ENCODE assay signal across 12 cellular contexts in genomic region chrX:82208976-82209375, GRCh38.
DNase-seq lines count a peak whose midpoint lies in the region; ATAC-seq lines count a peak whose summit lies in the region.
"Had no signal": no experiment of that assay in that cellular context is flagged by ENCODE, and none has a peak within 500 bp of the region (broad histone marks: within the 10 kb centered on the region; RNA-seq: fewer than 3 reads in every experiment).

No MANE protein-coding gene starts in this region.

- ATAC-seq in HG03280 (IDR thresholded peaks at IDR 0.05; ENCODE audit: unreplicated experiment) (no peak), HG03108 (IDR thresholded peaks at IDR 0.05; ENCODE audit: unreplicated experiment) (no peak)

- DNase-seq in NCI-H1105 treated with DMSO at 0.1 percent for 48 hours (lab: John Stamatoyannopoulos, UW) (peak; percentile 36), NCI-H1105 (lab: John Stamatoyannopoulos, UW) (no peak), NCI-H2081 (lab: John Stamatoyannopoulos, UW) (peak; percentile 25 to 77), NCI-H748 treated with DMSO at 0.1 percent for 48 hours (lab: John Stamatoyannopoulos, UW) (peak; percentile 78), activated T-cell treated with anti-CD3 and anti-CD28 coated beads for 4 hours (no peak)
- DNase-seq: 8988T; ACHN; CD4-positive, CD25-positive, alpha-beta regulatory T cell; DMS153; GF-D8 had no signal

Comparison
In these comparisons a context has a peak if more than half of its experiments do, and no peak if none do; other contexts are left out.
1. DNase-seq: peak in NCI-H1105 treated with DMSO at 0.1 percent for 48 hours (single experiment), NCI-H2081 (2 of 2) and NCI-H748 treated with DMSO at 0.1 percent for 48 hours (single experiment); none in NCI-H1105 (single experiment) and activated T-cell treated with anti-CD3 and anti-CD28 coated beads for 4 hours (single experiment).